Comparison of ENCODE assay signal across 8 cellular contexts in the genomic region with DNA sequence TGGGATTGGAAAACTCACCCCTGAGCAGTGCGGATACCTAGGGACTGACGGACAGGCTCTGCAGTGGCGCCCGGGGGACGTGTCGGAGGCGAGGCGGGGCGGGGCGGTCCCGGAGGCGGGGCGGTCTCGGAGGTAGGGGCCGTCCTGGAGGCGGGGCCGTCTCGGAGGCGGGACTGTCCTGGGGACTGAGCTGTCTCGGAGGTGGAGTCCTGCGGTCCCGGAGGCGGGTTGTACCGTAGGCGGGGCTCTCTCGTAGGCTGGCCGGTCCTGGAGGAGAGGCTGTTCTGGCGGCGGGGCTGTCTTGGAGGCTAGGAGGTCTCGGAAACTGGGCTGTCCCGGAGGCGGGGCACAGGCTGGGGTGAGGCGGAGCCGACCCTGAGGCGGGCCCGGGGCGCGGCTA.
DNase-seq lines count a peak whose midpoint lies in the region; ATAC-seq and TF ChIP-seq lines count a peak whose summit lies in the region.
"Not testable (repeated sequence)": the region's sequence is repeated elsewhere in the genome, so short reads cannot be mapped to it uniquely, and the experiment has no call there.

No MANE protein-coding gene starts in this region.

- peak; percentile 67 to 83 (median 73) for DNase-seq in NCI-H1417 (lab: John Stamatoyannopoulos, UW)
- DNase-seq in T-helper 2 cell treated with Interferon-gamma antibody and Interleukin-4, amounts not matched to agents 5 μg/mL and 100 μg/mL, for 36 hours (ENCODE audit: low spot score), result peak; percentile 88
- DNase-seq in activated naive CD4-positive, alpha-beta T cell treated with Interleukin-2 at 50 U/mL for 16 hours, result peak; percentile 93
- DNase-seq in head of caudate nucleus, result peak in 41 of 42 donors; percentile 83 to 98 (median 94)
- DNase-seq in psoas muscle, result peak; percentile 94 to 97
- DNase-seq in thoracic aorta (ENCODE audit: low spot score), result peak; percentile 86

- not testable (repeated sequence) for TF ChIP-seq CTCF in psoas muscle (IDR thresholded peaks at IDR 0.05); thoracic aorta (IDR thresholded peaks at IDR 0.05)

- not testable (repeated sequence) for H3K36me3 ChIP-seq in psoas muscle (ENCODE audit: insufficient read depth in 1 of 2, low read depth in 1 of 2); thoracic aorta

- not testable (repeated sequence) for H3K27me3 ChIP-seq in psoas muscle (ENCODE audit: insufficient read depth in 3 of 3, low read length in 2 of 3); thoracic aorta (replicated peaks; ENCODE audit: insufficient read depth)

- H3K4me1 ChIP-seq in psoas muscle; thoracic aorta (ENCODE audit: control insufficient read depth in 1 of 2, low read depth in 2 of 2): not testable (repeated sequence)

- H3K4me3 ChIP-seq in psoas muscle (peak overlapping the region; percentile 39), thoracic aorta (peak overlapping the region; percentile 70)

- H3K36me3 Mint-ChIP-seq in T-helper 2 cell treated with Interferon-gamma antibody and Interleukin-4, amounts not matched to agents 5 μg/mL and 100 μg/mL, for 36 hours (ENCODE audit: low read depth), result not testable (repeated sequence)

- H3K27me3 Mint-ChIP-seq in T-helper 2 cell treated with Interferon-gamma antibody and Interleukin-4, amounts not matched to agents 5 μg/mL and 100 μg/mL, for 36 hours (ENCODE audit: low read depth), result not testable (repeated sequence)

- not testable (repeated sequence) for H3K9me3 Mint-ChIP-seq in T-helper 2 cell treated with Interferon-gamma antibody and Interleukin-4, amounts not matched to agents 5 μg/mL and 100 μg/mL, for 36 hours

- peak overlapping the region; percentile 73 for H3K27ac Mint-ChIP-seq in T-helper 2 cell treated with Interferon-gamma antibody and Interleukin-4, amounts not matched to agents 5 μg/mL and 100 μg/mL, for 36 hours

- ATAC-seq in GM18505 (IDR thresholded peaks at IDR 0.05; ENCODE audit: unreplicated experiment), result peak; percentile 78
- peak; percentile 81 for ATAC-seq in HG02759 (IDR thresholded peaks at IDR 0.05; ENCODE audit: unreplicated experiment)
- ATAC-seq in psoas muscle, result peak; percentile 87 to 95 (median 90)
- peak; percentile 96 for ATAC-seq in thoracic aorta (ENCODE audit: insufficient number of reproducible peaks, low FRiP score, low read depth)

- intact Hi-C loops in head of caudate nucleus (cut with DNase I); psoas muscle (cut with DNase I): not testable (repeated sequence)

- WGBS in psoas muscle, 3 donors, result 0 to 1% (median 0%) methylated on average over 14 to 18 of the region's 38 CpGs

- not testable (repeated sequence) for H3K27ac ChIP-seq in psoas muscle
- H3K27ac ChIP-seq in thoracic aorta, result peak overlapping the region in 1 of 2 donors; percentile 65

- H3K9me3 ChIP-seq in psoas muscle, thoracic aorta: not testable (repeated sequence)

- TF ChIP-seq POLR2A in GM18505 (IDR thresholded peaks at IDR 0.05; ENCODE audit: borderline replicate concordance, extremely low read depth, insufficient read depth, insufficient read length), result not testable (repeated sequence)

- H3K4me3 Mint-ChIP-seq in T-helper 2 cell treated with Interferon-gamma antibody and Interleukin-4, amounts not matched to agents 5 μg/mL and 100 μg/mL, for 36 hours, result peak overlapping the region; percentile 74

- H3K4me1 Mint-ChIP-seq in T-helper 2 cell treated with Interferon-gamma antibody and Interleukin-4, amounts not matched to agents 5 μg/mL and 100 μg/mL, for 36 hours (ENCODE audit: low read depth), result not testable (repeated sequence)
